Comparison of ENCODE assay signal across 18 cellular contexts in genomic region chr4:37670249-37670648, GRCh38. TPM values are rescaled to one million over a fixed set of nuclear protein-coding genes. Genes with fewer than 3 reads are reported as not detected.
DNase-seq lines count a peak whose midpoint lies in the region; ATAC-seq and TF ChIP-seq lines count a peak whose summit lies in the region.
"Had no signal": no experiment of that assay in that cellular context is flagged by ENCODE, and none has a peak within 500 bp of the region (broad histone marks: within the 10 kb centered on the region; RNA-seq: fewer than 3 reads in every experiment).

No MANE protein-coding gene starts in this region.

- H4K20me1 ChIP-seq in PC-3 (ENCODE audit: low read length), result no peaks in the 10 kb centered on the region

- H3K4me3 ChIP-seq in PC-3 (ENCODE audit: low read length) (no peak overlapping the region), thyroid gland (replicated peaks in 1 of 3) (no peak overlapping the region)

- H3K4me1 ChIP-seq in PC-3 (ENCODE audit: insufficient read depth, low read length) (peaks cover 18% of the 10 kb centered on the region), thyroid gland (peaks cover 59 to 77% of the 10 kb centered on the region in 2 donors)

- H3K4me1 Mint-ChIP-seq in stimulated activated naive CD8-positive, alpha-beta T cell treated with anti-CD3 and anti-CD28 coated beads, Interleukin-15, amount 100 ng/mL, for 72 hours, result peaks cover 81% of the 10 kb centered on the region

- H3K9me2 ChIP-seq in PC-3 (replicated peaks; ENCODE audit: low read length), result no peaks in the 10 kb centered on the region

- no TSS peak for BruUV-seq in PC-3 (replicated peaks; lab: Mats Ljungman, UMichigan)

- H3K27ac Mint-ChIP-seq in stimulated activated naive CD8-positive, alpha-beta T cell treated with anti-CD3 and anti-CD28 coated beads, Interleukin-15, amount 100 ng/mL, for 72 hours, result no peak overlapping the region
- H3K27ac Mint-ChIP-seq: CD14-positive monocyte had no signal

- TF ChIP-seq CTCF in PC-3 (conservative IDR thresholded peaks at IDR 0.05; ENCODE audit: low read depth, low read length) (no peak), thyroid gland (IDR thresholded peaks at IDR 0.05) (no peak)

- TF ChIP-seq POLR2A in thyroid gland (IDR thresholded peaks at IDR 0.05), result no peak

- no peaks in the 10 kb centered on the region for H3K27me3 ChIP-seq in PC-3 (ENCODE audit: low read length)
- H3K27me3 ChIP-seq in thyroid gland, result no peaks in the 10 kb centered on the region

- POLR2A ChIA-PET in PC-3 (lab: Charles Lee; ENCODE audit: unreplicated experiment), result no interaction called here

- no peaks in the 10 kb centered on the region for H3K9me3 ChIP-seq in PC-3 (ENCODE audit: low read length)
- H3K9me3 ChIP-seq in thyroid gland, result no peaks in the 10 kb centered on the region

- H3K27ac ChIP-seq in PC-3 (ENCODE audit: low read length) (no peak overlapping the region), epithelial cell of prostate (peak overlapping the region; percentile 34), thyroid gland (peak overlapping the region; percentile 34 to 63 (median 49))

- H2AFZ ChIP-seq in PC-3 (ENCODE audit: low read length), result no peak overlapping the region

- no peaks in the 10 kb centered on the region for H3K27me3 Mint-ChIP-seq in stimulated activated naive CD8-positive, alpha-beta T cell treated with anti-CD3 and anti-CD28 coated beads, Interleukin-15, amount 100 ng/mL, for 72 hours

- H3K9me3 Mint-ChIP-seq in stimulated activated naive CD8-positive, alpha-beta T cell treated with anti-CD3 and anti-CD28 coated beads, Interleukin-15, amount 100 ng/mL, for 72 hours, result no peaks in the 10 kb centered on the region
- H3K9me3 Mint-ChIP-seq: CD14-positive monocyte had no signal

- no peak for DNase-seq in stimulated activated naive CD8-positive, alpha-beta T cell treated with anti-CD3 and anti-CD28 coated beads, Interleukin-15, amount 100 ng/mL, for 72 hours
- no peak for DNase-seq in stimulated activated naive CD8-positive, alpha-beta T cell treated with anti-CD3 and anti-CD28 coated beads, Interleukin-15, Interleukin-2, amounts not matched to agents 100 U/mL and 50 U/mL, for 24 hours
- DNase-seq in PC-3 (peak; percentile 31), epithelial cell of prostate (ENCODE audit: low read depth, low spot score) (no peak), thyroid gland (no peak), NCI-H2196 (lab: John Stamatoyannopoulos, UW; ENCODE audit: unreplicated experiment) (no peak), nucleus accumbens (lab: John Stamatoyannopoulos, UW) (no peak), MV-4-11 (lab: John Stamatoyannopoulos, UW) (no peak)
- DNase-seq: AML-193, DMS79 treated with DMSO at 0.1 percent for 48 hours, H7, NCI-H1694 treated with DMSO at 0.1 percent for 48 hours, NCI-H2107, NCI-H2227 treated with DMSO at 0.1 percent for 48 hours, NCI-H510A treated with DMSO at 0.1 percent for 48 hours, NCI-H82, OCI-M1 had no signal

- WGBS in thyroid gland, 2 donors, result 94 to 100% methylated on average over 1 of the region's 1 CpG

- no peaks in the 10 kb centered on the region for H3F3A ChIP-seq in PC-3 (ENCODE audit: low read length, unreplicated experiment)

- peak; percentile 59 for ATAC-seq in stimulated activated naive CD8-positive, alpha-beta T cell treated with anti-CD3 and anti-CD28 coated beads, Interleukin-15, amount 100 ng/mL, for 72 hours
- no peak for ATAC-seq in stimulated activated naive CD8-positive, alpha-beta T cell treated with anti-CD3 and anti-CD28 coated beads, Interleukin-15, Interleukin-2, amounts not matched to agents 100 U/mL and 50 U/mL, for 24 hours
- ATAC-seq in PC-3, result peak; percentile 78

- CTCF ChIA-PET in PC-3 (lab: Charles Lee), result no interaction called here

- no peaks in the 10 kb centered on the region for H3K79me2 ChIP-seq in PC-3 (ENCODE audit: low read length)

- H3K4me3 Mint-ChIP-seq in stimulated activated naive CD8-positive, alpha-beta T cell treated with anti-CD3 and anti-CD28 coated beads, Interleukin-15, amount 100 ng/mL, for 72 hours, result no peak overlapping the region
- H3K4me3 Mint-ChIP-seq: CD14-positive monocyte had no signal

- intact Hi-C loops in PC-3 (cut with micrococcal nuclease) (no loop called here), thyroid gland (cut with DNase I) (no loop called here)

- no peak overlapping the region for H3K9ac ChIP-seq in PC-3 (ENCODE audit: low read length)

- H3K36me3 ChIP-seq in PC-3 (ENCODE audit: low read depth, low read length), result no peaks in the 10 kb centered on the region
- no peaks in the 10 kb centered on the region for H3K36me3 ChIP-seq in thyroid gland

- H3K4me2 ChIP-seq in PC-3 (ENCODE audit: low read length), result no peak overlapping the region

RNA-seq across cellular contexts. Expression of gene RELL1, which starts 15.9 kb away (rescaled TPM):
- total RNA-seq in PC-3 (2014; rRNA removed) (14.6 and 19.5 TPM in 2 replicates), thyroid gland (100 to 1,000 TPM; 105 to 123 (median 116) TPM)
